Comparison of ENCODE assay signal across 8 cellular contexts in the genomic region with DNA sequence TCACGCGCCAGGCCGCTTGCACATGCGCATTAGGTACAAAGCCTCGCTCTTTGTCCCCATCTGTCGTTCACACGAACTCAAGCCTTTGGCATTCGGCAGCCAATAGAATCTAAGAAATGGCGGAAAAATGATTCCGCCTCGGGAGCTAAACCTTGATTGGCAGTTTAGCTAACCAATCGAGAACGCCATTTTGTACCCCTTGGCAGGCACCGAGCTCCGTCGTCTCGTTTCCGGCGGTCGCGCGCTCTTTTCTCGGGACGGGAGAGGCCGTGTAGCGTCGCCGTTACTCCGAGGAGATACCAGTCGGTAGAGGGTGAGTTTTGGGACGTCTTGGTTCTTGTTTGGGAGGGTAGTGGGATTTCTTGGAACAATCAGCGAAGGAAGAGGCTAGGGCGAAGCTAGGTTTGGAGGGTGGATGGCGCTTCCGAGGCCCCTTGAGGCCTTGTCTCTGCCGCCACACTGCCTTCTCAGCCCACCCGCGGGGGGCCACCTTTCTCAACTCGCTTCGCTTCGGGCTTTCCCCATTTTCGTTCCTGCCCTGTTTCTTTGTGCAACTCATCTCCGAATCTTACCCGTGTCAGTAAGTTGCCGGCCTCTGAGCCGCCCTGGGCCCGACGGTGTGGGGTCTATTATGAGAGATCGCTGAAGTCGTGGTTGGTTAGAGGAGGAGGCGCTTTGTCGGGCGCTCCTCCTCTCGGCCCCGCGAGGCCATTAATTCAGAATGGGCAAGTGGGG. TPM values are rescaled to one million over a fixed set of nuclear protein-coding genes. Genes with fewer than 3 reads are reported as not detected.
DNase-seq lines count a peak whose midpoint lies in the region; ATAC-seq and TF ChIP-seq lines count a peak whose summit lies in the region.

A gene with protein sequence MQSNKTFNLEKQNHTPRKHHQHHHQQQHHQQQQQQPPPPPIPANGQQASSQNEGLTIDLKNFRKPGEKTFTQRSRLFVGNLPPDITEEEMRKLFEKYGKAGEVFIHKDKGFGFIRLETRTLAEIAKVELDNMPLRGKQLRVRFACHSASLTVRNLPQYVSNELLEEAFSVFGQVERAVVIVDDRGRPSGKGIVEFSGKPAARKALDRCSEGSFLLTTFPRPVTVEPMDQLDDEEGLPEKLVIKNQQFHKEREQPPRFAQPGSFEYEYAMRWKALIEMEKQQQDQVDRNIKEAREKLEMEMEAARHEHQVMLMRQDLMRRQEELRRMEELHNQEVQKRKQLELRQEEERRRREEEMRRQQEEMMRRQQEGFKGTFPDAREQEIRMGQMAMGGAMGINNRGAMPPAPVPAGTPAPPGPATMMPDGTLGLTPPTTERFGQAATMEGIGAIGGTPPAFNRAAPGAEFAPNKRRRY (plus strand): TSS at position 227 of the 735 bp plus-strand sequence. CDS start 7,003 bp downstream, outside the sequence.

- peak within 1 kb of the TSS; percentile 93 for H3K4me3 Mint-ChIP-seq in activated CD4-positive, alpha-beta T cell treated with anti-CD3 and anti-CD28 coated beads, Interleukin-2, amount 10 ng/mL, durations not matched to agents 7 days and 5 days

- H3K4me3 ChIP-seq in BJ (ENCODE audit: low read depth, low read length), result peak within 1 kb of the TSS; percentile 72

- no peaks in the 10 kb centered on the region for H3K27me3 Mint-ChIP-seq in activated CD4-positive, alpha-beta T cell treated with anti-CD3 and anti-CD28 coated beads, Interleukin-2, amount 10 ng/mL, durations not matched to agents 7 days and 5 days

- no peaks in the 10 kb centered on the region for H3K27me3 ChIP-seq in BJ (ENCODE audit: control insufficient read depth, insufficient read depth, low read length)

- peak; percentile 23; the same call in 1 of the 2 replicates for TF ChIP-seq CTCF in BJ (IDR thresholded peaks at IDR 0.05; ENCODE audit: insufficient read depth, low read depth, low read length)

- intact Hi-C loops in left colon (cut with DNase I, micrococcal nuclease), result no loop called here

- no peaks in the 10 kb centered on the region for H3K36me3 ChIP-seq in BJ (ENCODE audit: control insufficient read depth, insufficient read depth, low read length)

- peak within 1 kb of the TSS; percentile 100 for H3K27ac Mint-ChIP-seq in activated CD4-positive, alpha-beta T cell treated with anti-CD3 and anti-CD28 coated beads, Interleukin-2, amount 10 ng/mL, durations not matched to agents 7 days and 5 days

- CTCF ChIA-PET in BJ (lab: Yijun Ruan, JAX), result no interaction called here
- CTCF ChIA-PET in activated CD4-positive, alpha-beta T cell treated with anti-CD3 and anti-CD28 coated beads, Interleukin-2, amount 10 ng/mL, durations not matched to agents 7 days and 5 days (lab: Charles Lee), result interaction anchor here (0.9 to 1.2 kb wide), 2 partner anchors 41 to 166 kb away, joined by 3 read pairs; no protein-coding TSS in a partner anchor

- peaks cover 23% of the 10 kb centered on the region for H3K36me3 Mint-ChIP-seq in activated CD4-positive, alpha-beta T cell treated with anti-CD3 and anti-CD28 coated beads, Interleukin-2, amount 10 ng/mL, durations not matched to agents 7 days and 5 days (ENCODE audit: low read depth)

- POLR2A ChIA-PET in BJ (lab: Charles Lee), result interaction anchor here (0.8 to 0.9 kb wide), 3 partner anchors 18 to 83 kb away, joined by 3 to 5 read pairs (median 4); a partner anchor contains a TSS
- POLR2A ChIA-PET in activated CD4-positive, alpha-beta T cell treated with anti-CD3 and anti-CD28 coated beads, Interleukin-2, amount 10 ng/mL, durations not matched to agents 7 days and 5 days (lab: Charles Lee), result interaction anchor here (0.6 to 1.2 kb wide), 7 partner anchors 15 to 771 kb away, joined by 3 to 7 read pairs (median 5); a partner anchor contains a TSS

- ATAC-seq in GM19324 (IDR thresholded peaks at IDR 0.05; ENCODE audit: low FRiP score, unreplicated experiment) (peak; percentile 87), HG03469 (IDR thresholded peaks at IDR 0.05; ENCODE audit: unreplicated experiment) (peak; percentile 93), left colon (peak; percentile 92)

- peaks cover 14% of the 10 kb centered on the region for H3K4me1 Mint-ChIP-seq in activated CD4-positive, alpha-beta T cell treated with anti-CD3 and anti-CD28 coated beads, Interleukin-2, amount 10 ng/mL, durations not matched to agents 7 days and 5 days

- H3K9me3 Mint-ChIP-seq in activated CD4-positive, alpha-beta T cell treated with anti-CD3 and anti-CD28 coated beads, Interleukin-2, amount 10 ng/mL, durations not matched to agents 7 days and 5 days, result no peaks in the 10 kb centered on the region

- DNase-seq in BJ (ENCODE audit: low read depth) (peak; percentile 85), NCI-H69 (lab: John Stamatoyannopoulos, UW) (peak; percentile 99), cortex of kidney (lab: John Stamatoyannopoulos, UW) (peak; percentile 7), left colon (peak; percentile 81 to 90)
- DNase-seq in activated CD4-positive, alpha-beta T cell treated with anti-CD3 and anti-CD28 coated beads, Interleukin-2, amount 10 ng/mL, durations not matched to agents 7 days and 5 days, result peak; percentile 95
- DNase-seq in stimulated activated CD4-positive, alpha-beta T cell treated with anti-CD3 and anti-CD28 coated beads, Interleukin-1b, Interleukin-23, amount 100 ng/mL, for 48 hours, result peak; percentile 85

RNA-seq across cellular contexts. Expression of the gene that starts here (rescaled TPM):
- 233 and 276 TPM in 2 replicates for polyA plus RNA-seq in BJ (2011; rRNA removed)
- 244 and 245 TPM in 2 replicates for polyA minus RNA-seq in BJ (2011; rRNA and poly(A)+ RNA removed)
- 100 to 1,000 TPM; 481 to 680 TPM for total RNA-seq in activated CD4-positive, alpha-beta T cell treated with anti-CD3 and anti-CD28 coated beads, Interleukin-2, amount 10 ng/mL, durations not matched to agents 7 days and 5 days
- total RNA-seq in left colon, result 100 to 1,000 TPM; 158 to 183 TPM

Comparison
In these comparisons a context has a peak if more than half of its experiments do, and no peak if none do; other contexts are left out.
1. Peak in every context shown above with its lines: DNase-seq, ATAC-seq and H3K4me3 ChIP-seq.
2. DNase-seq: peak in every context shown above with its lines; median percentile 99 in NCI-H69; 95 in activated CD4-positive, alpha-beta T cell treated with anti-CD3 and anti-CD28 coated beads, Interleukin-2, amount 10 ng/mL, durations not matched to agents 7 days and 5 days; 86 in left colon; 85 in BJ; 85 in stimulated activated CD4-positive, alpha-beta T cell treated with anti-CD3 and anti-CD28 coated beads, Interleukin-1b, Interleukin-23, amount 100 ng/mL, for 48 hours; 7 in cortex of kidney.